Comparison of ENCODE assay signal across 19 cellular contexts in the genomic region with DNA sequence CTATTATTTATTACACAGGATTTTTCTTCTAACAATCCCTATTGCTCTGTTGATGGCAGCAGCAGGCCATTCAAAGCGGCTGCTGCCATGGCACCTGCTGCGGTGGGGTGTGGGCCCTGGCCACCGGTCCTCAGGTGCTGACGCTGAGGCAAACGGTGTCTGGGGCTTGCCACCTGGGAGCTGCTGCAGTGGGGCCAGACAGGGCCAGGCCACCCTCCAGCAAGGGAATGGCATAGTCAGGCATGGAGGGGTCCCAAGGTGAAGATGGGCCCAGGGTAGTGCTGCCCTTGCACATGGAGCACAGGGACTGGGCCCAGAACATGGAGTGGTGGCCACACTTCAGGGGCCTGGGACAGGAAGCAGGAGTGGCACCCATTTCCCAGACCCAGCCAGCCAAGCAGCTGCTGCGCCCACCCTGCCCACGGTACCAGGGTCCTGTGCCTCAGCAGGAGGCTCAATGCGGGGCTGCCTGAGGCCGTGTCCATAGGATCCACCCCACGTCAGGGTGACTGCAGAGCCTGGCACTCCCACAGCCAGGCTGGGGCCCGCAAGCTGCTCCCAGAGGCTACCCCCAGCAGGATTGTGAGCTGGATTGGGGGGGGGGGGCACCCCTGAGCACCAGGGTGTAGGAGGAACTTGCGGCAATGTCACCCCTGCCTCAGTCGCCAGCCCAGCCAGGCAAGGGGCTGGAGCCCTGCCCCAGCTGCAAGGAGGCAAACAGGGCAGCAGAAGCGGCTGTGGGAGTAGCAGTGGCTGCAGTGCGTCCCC. TPM values are rescaled to one million over a fixed set of nuclear protein-coding genes. Genes with fewer than 3 reads are reported as not detected.
DNase-seq lines count a peak whose midpoint lies in the region; ATAC-seq, FAIRE-seq and TF ChIP-seq lines count a peak whose summit lies in the region.
"Had no signal": no experiment of that assay in that cellular context is flagged by ENCODE, and none has a peak within 500 bp of the region (broad histone marks: within the 10 kb centered on the region; RNA-seq: fewer than 3 reads in every experiment).

No MANE protein-coding gene starts in this region.

- no peaks in the 10 kb centered on the region for H3F3A ChIP-seq in MM.1S (ENCODE audit: insufficient read depth, low read length)

- H3K4me1 ChIP-seq in MM.1S (ENCODE audit: low read length) (peaks cover 15% of the 10 kb centered on the region), kidney (ENCODE audit: control insufficient read depth in 1 of 2, insufficient read depth in 1 of 2, low read depth in 1 of 2, low read length in 2 of 2) (no peaks in the 10 kb centered on the region), H9 (ENCODE audit: insufficient read depth, low read length) (no peaks in the 10 kb centered on the region)
- H3K4me1 ChIP-seq: BE2C had no signal

- peak; percentile 43 for ATAC-seq in stimulated activated effector memory CD8-positive, alpha-beta T cell treated with anti-CD3 and anti-CD28 coated beads, Interleukin-12 subunit alpha, Interleukin-12 subunit beta, amount 100 ng/mL, for 72 hours

- no peaks in the 10 kb centered on the region for H3K23me2 ChIP-seq in H9 (ENCODE audit: insufficient read length, low read depth, low read length, poor library complexity, severe bottlenecking)

- H3K56ac ChIP-seq in H9 (ENCODE audit: insufficient read length, low read depth, low read length): no peak overlapping the region

- TF ChIP-seq POLR2A in H54 (IDR thresholded peaks at IDR 0.05; ENCODE audit: low read depth, low read length): no peak

- H3K79me1 ChIP-seq in H9 (ENCODE audit: insufficient read depth, low read depth, low read length, poor library complexity, severe bottlenecking): no peaks in the 10 kb centered on the region

- FAIRE-seq in kidney (lab: Jason Lieb, UNC) (no peak), H54 (lab: Jason Lieb, UNC) (no peak)
- FAIRE-seq: A204.1, G401.6, GM12891, GM19239, HTR-8/SVneo had no signal

- H3K27ac Mint-ChIP-seq in stimulated activated effector memory CD8-positive, alpha-beta T cell treated with anti-CD3 and anti-CD28 coated beads, Interleukin-12 subunit alpha, Interleukin-12 subunit beta, amount 100 ng/mL, for 72 hours: no peak overlapping the region
- H3K27ac Mint-ChIP-seq in H9 (no peak overlapping the region), type B pancreatic cell (no peak overlapping the region)
- H3K27ac Mint-ChIP-seq: CD4-positive, CD25-positive, alpha-beta regulatory T cell; CD8-positive, alpha-beta memory T cell had no signal

- H3K14ac ChIP-seq in H9 (ENCODE audit: insufficient read depth, low read length): no peak overlapping the region; the same call in 1 of the 2 replicates

- H3K36me3 Mint-ChIP-seq in stimulated activated effector memory CD8-positive, alpha-beta T cell treated with anti-CD3 and anti-CD28 coated beads, Interleukin-12 subunit alpha, Interleukin-12 subunit beta, amount 100 ng/mL, for 72 hours: no peaks in the 10 kb centered on the region
- H3K36me3 Mint-ChIP-seq in H9 (ENCODE audit: insufficient read depth in 1 of 3, low read depth in 3 of 3) (no peaks in the 10 kb centered on the region), type B pancreatic cell (no peaks in the 10 kb centered on the region)
- H3K36me3 Mint-ChIP-seq: CD4-positive, CD25-positive, alpha-beta regulatory T cell; CD8-positive, alpha-beta memory T cell had no signal

- no peak for DNase-seq in MM.1S
- DNase-seq in kidney: peak; percentile 54
- no peak for DNase-seq in stimulated activated effector memory CD8-positive, alpha-beta T cell treated with anti-CD3 and anti-CD28 coated beads, Interleukin-12 subunit alpha, Interleukin-12 subunit beta, amount 100 ng/mL, for 72 hours (ENCODE audit: low spot score in 2 of 2)
- DNase-seq in H54 (ENCODE audit: insufficient read length, low spot score): no peak
- DNase-seq in H9: no peak
- DNase-seq in type B pancreatic cell (ENCODE audit: extremely low spot score, unreplicated experiment): no peak
- DNase-seq: ACHN; BE2C; C1 segment of cervical spinal cord; CD4-positive, CD25-positive, alpha-beta regulatory T cell; CD8-positive, alpha-beta memory T cell; COR-L47; IMR-90 had no signal

- no peak overlapping the region for H3K4ac ChIP-seq in H9 (ENCODE audit: low read depth, low read length)

- H4K20me1 ChIP-seq in MM.1S (ENCODE audit: insufficient read depth, low read length) (no peaks in the 10 kb centered on the region), H9 (ENCODE audit: control insufficient read depth, insufficient read depth, insufficient read length) (no peaks in the 10 kb centered on the region)

- H2BK120ac ChIP-seq in H9 (ENCODE audit: low read depth, low read length, poor library complexity, severe bottlenecking): no peak overlapping the region

- H2AK5ac ChIP-seq in H9 (ENCODE audit: insufficient read length, low read length): no peak overlapping the region

- H3K4me3 Mint-ChIP-seq in stimulated activated effector memory CD8-positive, alpha-beta T cell treated with anti-CD3 and anti-CD28 coated beads, Interleukin-12 subunit alpha, Interleukin-12 subunit beta, amount 100 ng/mL, for 72 hours: no peak overlapping the region
- H3K4me3 Mint-ChIP-seq in H9 (no peak overlapping the region), type B pancreatic cell (no peak overlapping the region)
- H3K4me3 Mint-ChIP-seq: CD4-positive, CD25-positive, alpha-beta regulatory T cell; CD8-positive, alpha-beta memory T cell had no signal

- H3K4me2 ChIP-seq in MM.1S (ENCODE audit: low read depth, low read length) (no peak overlapping the region; the same call in 1 of the 2 replicates), H9 (ENCODE audit: insufficient read depth, insufficient read length, low read length) (no peak overlapping the region)

- H3K27me3 Mint-ChIP-seq in H9 (ENCODE audit: low read depth) (no peaks in the 10 kb centered on the region), type B pancreatic cell (no peaks in the 10 kb centered on the region)
- H3K27me3 Mint-ChIP-seq: CD4-positive, CD25-positive, alpha-beta regulatory T cell; CD8-positive, alpha-beta memory T cell had no signal

- no CpG with 5 or more reads among the region's 15 CpGs for WGBS in H9 (ENCODE audit: extremely low coverage, insufficient read length, low lambda C conversion rate)

- no peak overlapping the region for H2AFZ ChIP-seq in MM.1S (ENCODE audit: low read length)
- H2AFZ ChIP-seq in H9 (ENCODE audit: low read length): no peak overlapping the region

- H3K79me2 ChIP-seq in MM.1S (ENCODE audit: low read length) (no peaks in the 10 kb centered on the region), H9 (ENCODE audit: insufficient read depth, low read length) (no peaks in the 10 kb centered on the region)

- no peak overlapping the region for H2BK5ac ChIP-seq in H9 (ENCODE audit: insufficient read length, low read length)

- H3K36me3 ChIP-seq in MM.1S (replicated peaks; ENCODE audit: insufficient read depth, low read length) (no peaks in the 10 kb centered on the region), kidney (ENCODE audit: control insufficient read depth in 1 of 2, insufficient read depth in 2 of 2, low read length in 2 of 2) (no peaks in the 10 kb centered on the region)
- H3K36me3 ChIP-seq: BE2C had no signal

- no peaks in the 10 kb centered on the region for H3K9me2 ChIP-seq in MM.1S (replicated peaks; ENCODE audit: insufficient read depth, low read length)

- no peak overlapping the region for H4K8ac ChIP-seq in H9 (replicated peaks; ENCODE audit: insufficient read length, low read depth, low read length)

- TF ChIP-seq CTCF in MM.1S (IDR thresholded peaks at IDR 0.05; ENCODE audit: low read length) (no peak), kidney (IDR thresholded peaks at IDR 0.05; ENCODE audit: borderline replicate concordance, extremely low read depth, insufficient read depth) (no peak), H9 (conservative IDR thresholded peaks at IDR 0.05) (no peak), type B pancreatic cell (conservative IDR thresholded peaks at IDR 0.05) (no peak)

- H3K9ac ChIP-seq in MM.1S (ENCODE audit: low read length): no peak overlapping the region
- no peak overlapping the region for H3K9ac ChIP-seq in kidney (ENCODE audit: low read length in 2 of 2)
- no peak overlapping the region for H3K9ac ChIP-seq in H9 (ENCODE audit: extremely low read depth, insufficient read length, low read length)

- intact Hi-C loops in kidney (cut with DNase I): no loop called here

- H4K91ac ChIP-seq in H9 (ENCODE audit: insufficient read length, low read depth, low read length): no peak overlapping the region

- no peak overlapping the region for H3K23ac ChIP-seq in H9 (ENCODE audit: insufficient read length, low read depth, low read length)

- H2BK12ac ChIP-seq in H9 (ENCODE audit: insufficient read length, low read depth, low read length): no peak overlapping the region

- peak overlapping the region; percentile 20; the same call in 1 of the 2 replicates for H3K27ac ChIP-seq in MM.1S (ENCODE audit: low read length)
- no peak overlapping the region for H3K27ac ChIP-seq in kidney (ENCODE audit: low read depth in 2 of 2, low read length in 2 of 2)
- H3K27ac ChIP-seq in H9 (ENCODE audit: insufficient read length, low read depth, low read length): no peak overlapping the region

- no peaks in the 10 kb centered on the region for H3K4me1 Mint-ChIP-seq in stimulated activated effector memory CD8-positive, alpha-beta T cell treated with anti-CD3 and anti-CD28 coated beads, Interleukin-12 subunit alpha, Interleukin-12 subunit beta, amount 100 ng/mL, for 72 hours
- no peaks in the 10 kb centered on the region for H3K4me1 Mint-ChIP-seq in H9
- no peaks in the 10 kb centered on the region for H3K4me1 Mint-ChIP-seq in type B pancreatic cell (ENCODE audit: unreplicated experiment)
- H3K4me1 Mint-ChIP-seq: CD4-positive, CD25-positive, alpha-beta regulatory T cell; CD8-positive, alpha-beta memory T cell had no signal

- no peak overlapping the region for H3K4me3 ChIP-seq in MM.1S (ENCODE audit: low read length)
- no peak overlapping the region for H3K4me3 ChIP-seq in kidney (ENCODE audit: low read length in 2 of 2)

- no peak overlapping the region for H2BK15ac ChIP-seq in H9 (ENCODE audit: low read depth, low read length)

- H3K9me3 ChIP-seq in MM.1S (replicated peaks; ENCODE audit: insufficient read depth, low read length) (no peaks in the 10 kb centered on the region), kidney (ENCODE audit: control insufficient read depth in 1 of 2, low read length in 2 of 2) (no peaks in the 10 kb centered on the region), H9 (ENCODE audit: control insufficient read depth, low read depth, low read length) (no peaks in the 10 kb centered on the region)
- H3K9me3 ChIP-seq: BE2C had no signal

- no peak overlapping the region for H4K5ac ChIP-seq in H9 (ENCODE audit: insufficient read length, low read depth, low read length)

- H3K27me3 ChIP-seq in MM.1S (replicated peaks; ENCODE audit: insufficient read depth, low read length): no peaks in the 10 kb centered on the region
- H3K27me3 ChIP-seq in H9 (ENCODE audit: insufficient read depth, low read length): no peaks in the 10 kb centered on the region
- H3K27me3 ChIP-seq: BE2C had no signal

- H2BK20ac ChIP-seq in H9 (ENCODE audit: low read depth, low read length, poor library complexity, severe bottlenecking): no peak overlapping the region

- H3T11ph ChIP-seq in H9 (ENCODE audit: low read length): no peak overlapping the region

- H3K9me3 Mint-ChIP-seq in stimulated activated effector memory CD8-positive, alpha-beta T cell treated with anti-CD3 and anti-CD28 coated beads, Interleukin-12 subunit alpha, Interleukin-12 subunit beta, amount 100 ng/mL, for 72 hours: no peaks in the 10 kb centered on the region
- H3K9me3 Mint-ChIP-seq in H9: no peaks in the 10 kb centered on the region
- H3K9me3 Mint-ChIP-seq in type B pancreatic cell: peaks cover under 1% of the 10 kb centered on the region

- no peak overlapping the region for H3K18ac ChIP-seq in H9 (ENCODE audit: insufficient read length, low read depth, low read length)

RNA-seq across cellular contexts. Expression of gene KRTAP11-1, which starts 53.9 kb away (rescaled TPM):
- total RNA-seq in kidney (not detected), H9 (2021) (not detected in 2 replicates), type B pancreatic cell (ENCODE audit: low replicate concordance) (not detected in 2 replicates)
- polyA plus RNA-seq in kidney (ENCODE audit: insufficient read depth, low read depth, low replicate concordance): not detected
- total RNA-seq: CD4-positive, CD25-positive, alpha-beta regulatory T cell; CD8-positive, alpha-beta memory T cell; H4; IMR-90 had no signal
- polyA plus RNA-seq: CD4-positive, CD25-positive, alpha-beta regulatory T cell; CD8-positive, alpha-beta memory T cell; IMR-90 had no signal
